ENCODE assay signal across 1 cellular context in the genomic region with DNA sequence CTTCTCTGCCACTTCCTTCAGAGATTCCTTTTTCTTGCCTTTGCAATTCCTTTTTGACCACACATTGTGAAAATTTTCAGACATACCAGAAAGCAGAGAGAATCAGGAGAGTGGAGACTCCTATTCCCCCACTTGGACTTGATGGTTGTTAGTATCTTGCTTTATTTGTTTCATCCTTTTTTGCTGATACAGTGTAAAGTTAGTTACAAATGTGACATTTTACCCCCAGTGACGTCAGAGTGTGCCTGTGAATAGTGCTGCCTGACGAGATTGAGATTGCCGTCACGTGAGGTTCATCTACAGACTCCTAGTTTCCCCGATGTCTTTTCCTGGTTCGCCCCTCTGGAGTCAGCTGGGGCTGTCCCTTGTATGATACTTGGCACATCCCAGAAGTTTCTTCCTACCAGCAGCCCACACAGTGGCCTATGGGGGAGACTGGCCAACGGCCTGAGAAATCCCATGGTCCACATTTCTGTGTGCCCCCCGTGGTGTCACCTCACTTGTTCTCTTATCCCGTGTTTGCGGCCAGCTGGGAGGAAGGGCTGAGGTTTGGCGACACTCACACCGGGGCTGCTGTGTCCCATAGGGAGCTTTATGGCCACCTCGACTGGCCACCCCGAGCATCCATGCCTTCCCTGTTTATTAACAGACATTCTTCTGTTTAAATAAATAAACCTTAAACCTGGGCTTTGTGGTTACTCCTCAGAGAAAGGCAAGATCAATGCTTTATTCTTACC.
TF ChIP-seq lines count a peak whose summit lies in the region.

No MANE protein-coding gene starts in this region.

TF ChIP-seq in HepG2, 621 proteins besides CTCF, POLR2A, EP300 and RAD21:
- TF ChIP-seq MAFK (conservative IDR thresholded peaks at IDR 0.05 in 1 of 2, IDR thresholded peaks at IDR 0.05 in 1 of 2; ENCODE audit: low read length in 2 of 2) (peak; percentile 44 to 74; a peak in 3 of 4 replicates), ZNF792 (CRISPR knock-in tag; IDR thresholded peaks at IDR 0.05) (no peak), MAFF (IDR thresholded peaks at IDR 0.05; ENCODE audit: low read depth, low read length) (peak; percentile 66)
- TF ChIP-seq, protein P1, sequence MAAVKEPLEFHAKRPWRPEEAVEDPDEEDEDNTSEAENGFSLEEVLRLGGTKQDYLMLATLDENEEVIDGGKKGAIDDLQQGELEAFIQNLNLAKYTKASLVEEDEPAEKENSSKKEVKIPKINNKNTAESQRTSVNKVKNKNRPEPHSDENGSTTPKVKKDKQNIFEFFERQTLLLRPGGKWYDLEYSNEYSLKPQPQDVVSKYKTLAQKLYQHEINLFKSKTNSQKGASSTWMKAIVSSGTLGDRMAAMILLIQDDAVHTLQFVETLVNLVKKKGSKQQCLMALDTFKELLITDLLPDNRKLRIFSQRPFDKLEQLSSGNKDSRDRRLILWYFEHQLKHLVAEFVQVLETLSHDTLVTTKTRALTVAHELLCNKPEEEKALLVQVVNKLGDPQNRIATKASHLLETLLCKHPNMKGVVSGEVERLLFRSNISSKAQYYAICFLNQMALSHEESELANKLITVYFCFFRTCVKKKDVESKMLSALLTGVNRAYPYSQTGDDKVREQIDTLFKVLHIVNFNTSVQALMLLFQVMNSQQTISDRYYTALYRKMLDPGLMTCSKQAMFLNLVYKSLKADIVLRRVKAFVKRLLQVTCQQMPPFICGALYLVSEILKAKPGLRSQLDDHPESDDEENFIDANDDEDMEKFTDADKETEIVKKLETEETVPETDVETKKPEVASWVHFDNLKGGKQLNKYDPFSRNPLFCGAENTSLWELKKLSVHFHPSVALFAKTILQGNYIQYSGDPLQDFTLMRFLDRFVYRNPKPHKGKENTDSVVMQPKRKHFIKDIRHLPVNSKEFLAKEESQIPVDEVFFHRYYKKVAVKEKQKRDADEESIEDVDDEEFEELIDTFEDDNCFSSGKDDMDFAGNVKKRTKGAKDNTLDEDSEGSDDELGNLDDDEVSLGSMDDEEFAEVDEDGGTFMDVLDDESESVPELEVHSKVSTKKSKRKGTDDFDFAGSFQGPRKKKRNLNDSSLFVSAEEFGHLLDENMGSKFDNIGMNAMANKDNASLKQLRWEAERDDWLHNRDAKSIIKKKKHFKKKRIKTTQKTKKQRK (IDR thresholded peaks at IDR 0.05; ENCODE audit: low read length) = no peak
